29 cellular contexts compared by ENCODE assay signal in genomic region chr4:68466751-68467150, GRCh38. TPM values are rescaled to one million over a fixed set of nuclear protein-coding genes. Genes with fewer than 3 reads are reported as not detected.
A peak's percentile ranks its signal among the peaks of the same experiment; 100 is the strongest.
DNase-seq lines count a peak whose midpoint lies in the region; ATAC-seq and TF ChIP-seq lines count a peak whose summit lies in the region.
"Had no signal": no experiment of that assay in that cellular context is flagged by ENCODE, and none has a peak within 500 bp of the region (broad histone marks: within the 10 kb centered on the region; RNA-seq: fewer than 3 reads in every experiment).

No MANE protein-coding gene starts in this region.

- no peak overlapping the region for H4K91ac ChIP-seq in trophoblast cell (ENCODE audit: low read depth, low read length)

- no peak overlapping the region for H2BK120ac ChIP-seq in trophoblast cell (ENCODE audit: insufficient read depth, low read length, poor library complexity)

- DNase-seq in ACHN (peak; percentile 2), PC-3 (peak; percentile 60), mammary epithelial cell (peak; percentile 75), kidney tubule cell (ENCODE audit: low spot score) (peak; percentile 76), KG1 (lab: John Stamatoyannopoulos, UW) (no peak), trophoblast cell (no peak)
- no peak for DNase-seq in activated CD4-positive, alpha-beta T cell treated with anti-CD3 and anti-CD28 coated beads, Interleukin-2, amount 50 U/mL, for 1 hour
- DNase-seq: activated CD4-positive, alpha-beta T cell treated with anti-CD3 and anti-CD28 coated beads, Interleukin-2, amount 50 U/mL, for 48 hours; activated naive CD4-positive, alpha-beta T cell treated with anti-CD3 and anti-CD28 coated beads for 36 hours; adrenal gland; COR-L47; DMS79 treated with DMSO at 0.1 percent for 48 hours; effector memory CD4-positive, alpha-beta T cell; H9; midbrain; natural killer cell; NCI-H1694; NCI-H2171 treated with DMSO at 0.1 percent for 48 hours; NCI-H526 treated with DMSO at 0.1 percent for 48 hours; ovary; retina; stimulated activated CD4-positive, alpha-beta T cell treated with anti-CD3 and anti-CD28 coated beads, Interleukin-2, amount 100 ng/mL, for 48 hours; T-helper 1 cell had no signal

- H3K36me3 ChIP-seq in PC-3 (ENCODE audit: low read depth, low read length) (no peaks in the 10 kb centered on the region), mammary epithelial cell (ENCODE audit: insufficient read depth, low read length) (no peaks in the 10 kb centered on the region), trophoblast cell (ENCODE audit: control insufficient read depth in 1 of 2, insufficient read depth in 2 of 2, low read length in 2 of 2) (no peaks in the 10 kb centered on the region)
- H3K36me3 ChIP-seq: adrenal gland; BLaER1 treated with 17β-estradiol and CSF1 and Interleukin-3, amounts not matched to agents 10 nM and 100 nM; cardiac muscle cell; ovary had no signal

- no peak overlapping the region for H2BK5ac ChIP-seq in trophoblast cell (ENCODE audit: low read depth, low read length, poor library complexity)

- H4K12ac ChIP-seq in trophoblast cell (ENCODE audit: low read depth, low read length): no peak overlapping the region

- H3K18ac ChIP-seq in trophoblast cell (ENCODE audit: low read length): no peak overlapping the region

- TF ChIP-seq CTCF in PC-3 (conservative IDR thresholded peaks at IDR 0.05; ENCODE audit: low read depth, low read length) (no peak), mammary epithelial cell (conservative IDR thresholded peaks at IDR 0.05 in 1 of 2, IDR thresholded peaks at IDR 0.05 in 1 of 2; ENCODE audit: extremely low read depth in 1 of 2, insufficient read depth in 1 of 2, low read depth in 1 of 2, low read length in 2 of 2) (no peak)

- intact Hi-C loops in PC-3 (cut with micrococcal nuclease): no loop called here
- intact Hi-C loops in mammary epithelial cell (cut with micrococcal nuclease): loop anchor here (5.0 kb wide), 2 partner anchors 54 to 119 kb away; no protein-coding TSS in a partner anchor

- POLR2A ChIA-PET in PC-3 (lab: Charles Lee; ENCODE audit: unreplicated experiment): no interaction called here

- H3K23ac ChIP-seq in trophoblast cell (ENCODE audit: low read length): no peak overlapping the region

- H3K14ac ChIP-seq in trophoblast cell (ENCODE audit: low read length): no peak overlapping the region

- H3K4ac ChIP-seq in trophoblast cell (ENCODE audit: low read depth, low read length): no peak overlapping the region

- H3K9ac ChIP-seq in PC-3 (ENCODE audit: low read length): no peak overlapping the region
- no peak overlapping the region for H3K9ac ChIP-seq in mammary epithelial cell (ENCODE audit: insufficient read depth, low read length)
- no peak overlapping the region for H3K9ac ChIP-seq in trophoblast cell (ENCODE audit: low read length)
- H3K9ac ChIP-seq: BLaER1 treated with 17β-estradiol and CSF1 and Interleukin-3, amounts not matched to agents 10 nM and 100 nM had no signal

- peaks cover 54% of the 10 kb centered on the region for H3K4me1 ChIP-seq in PC-3 (ENCODE audit: insufficient read depth, low read length)
- peaks cover 54% of the 10 kb centered on the region for H3K4me1 ChIP-seq in mammary epithelial cell (ENCODE audit: insufficient read depth, low read length)
- no peaks in the 10 kb centered on the region for H3K4me1 ChIP-seq in trophoblast cell (ENCODE audit: control insufficient read depth in 1 of 2, insufficient read depth in 2 of 2, low read length in 2 of 2)
- H3K4me1 ChIP-seq: adrenal gland; BLaER1 treated with 17β-estradiol and CSF1 and Interleukin-3, amounts not matched to agents 10 nM and 100 nM had no signal

- CTCF ChIA-PET in PC-3 (lab: Charles Lee): interaction anchor here (0.6 kb wide), 1 partner anchor 90 kb away, joined by 5 read pairs; no protein-coding TSS in a partner anchor
- CTCF ChIA-PET in mammary epithelial cell (lab: Charles Lee; ENCODE audit: low non-redundant PET): no interaction called here

- no peak overlapping the region for H2AFZ ChIP-seq in PC-3 (ENCODE audit: low read length)
- peak overlapping the region; percentile 1 for H2AFZ ChIP-seq in mammary epithelial cell (ENCODE audit: low read depth, low read length)
- no peak overlapping the region for H2AFZ ChIP-seq in trophoblast cell (ENCODE audit: insufficient read depth, low read length, poor library complexity)

- H3K79me1 ChIP-seq in trophoblast cell (ENCODE audit: low read length): no peaks in the 10 kb centered on the region

- no peak overlapping the region for H4K8ac ChIP-seq in trophoblast cell (ENCODE audit: low read depth, low read length)

- H4K20me1 ChIP-seq in PC-3 (ENCODE audit: low read length): no peaks in the 10 kb centered on the region
- no peaks in the 10 kb centered on the region for H4K20me1 ChIP-seq in mammary epithelial cell (ENCODE audit: insufficient read depth, low read length)
- H4K20me1 ChIP-seq: BLaER1 treated with 17β-estradiol and CSF1 and Interleukin-3, amounts not matched to agents 10 nM and 100 nM had no signal

- H3K9me2 ChIP-seq in PC-3 (replicated peaks; ENCODE audit: low read length): no peaks in the 10 kb centered on the region

- WGBS in mammary epithelial cell (ENCODE audit: low coverage, missing lambda C conversion rate): 55% methylated on average over 3 of the region's 3 CpGs
- WGBS in trophoblast cell (ENCODE audit: extremely low coverage, insufficient coverage, insufficient read length): no CpG with 5 or more reads among the region's 3 CpGs

- H3K4me3 ChIP-seq in PC-3 (ENCODE audit: low read length) (peak overlapping the region; percentile 22; the same call in 1 of the 2 replicates), mammary epithelial cell (replicated peaks in 1 of 3; ENCODE audit: insufficient read depth in 1 of 3, low read depth in 2 of 3, low read length in 3 of 3) (no peak overlapping the region), trophoblast cell (ENCODE audit: low read depth, low read length) (no peak overlapping the region)
- H3K4me3 ChIP-seq: adrenal gland; BLaER1 treated with 17β-estradiol and CSF1 and Interleukin-3, amounts not matched to agents 10 nM and 100 nM; cardiac muscle cell; coronary artery; ovary had no signal

- dilution Hi-C loops in mammary epithelial cell (cut with HindIII; ENCODE audit: low sequenced_read_pairs): no loop called here

- H3K27ac ChIP-seq in PC-3 (ENCODE audit: low read length): peak overlapping the region; percentile 74
- peak overlapping the region; percentile 62 for H3K27ac ChIP-seq in mammary epithelial cell (ENCODE audit: insufficient read depth, low read depth, low read length)
- no peak overlapping the region for H3K27ac ChIP-seq in trophoblast cell (ENCODE audit: low read depth, low read length)
- H3K27ac ChIP-seq: adrenal gland; BLaER1 treated with 17β-estradiol and CSF1 and Interleukin-3, amounts not matched to agents 10 nM and 100 nM; cardiac muscle cell; coronary artery; ovary had no signal

- H2AK5ac ChIP-seq in trophoblast cell (ENCODE audit: low read length): no peak overlapping the region

- H2BK12ac ChIP-seq in trophoblast cell (ENCODE audit: low read length): no peak overlapping the region

- BruUV-seq in PC-3 (replicated peaks; lab: Mats Ljungman, UMichigan) (no TSS peak), mammary epithelial cell (replicated peaks; lab: Mats Ljungman, UMichigan) (no TSS peak)

- peak overlapping the region; percentile 57 for H3K4me2 ChIP-seq in PC-3 (ENCODE audit: low read length)
- H3K4me2 ChIP-seq in mammary epithelial cell (ENCODE audit: insufficient read depth, low read depth, low read length): peak overlapping the region; percentile 46
- H3K4me2 ChIP-seq in trophoblast cell (ENCODE audit: low read length): no peak overlapping the region
- H3K4me2 ChIP-seq: BLaER1 treated with 17β-estradiol and CSF1 and Interleukin-3, amounts not matched to agents 10 nM and 100 nM had no signal

- ATAC-seq in PC-3 (peak; percentile 13; the same call in 1 of the 2 replicates), HG03342 (IDR thresholded peaks at IDR 0.05; ENCODE audit: unreplicated experiment) (no peak)
- ATAC-seq: natural killer cell had no signal

- H3K9me3 ChIP-seq in PC-3 (ENCODE audit: low read length) (no peaks in the 10 kb centered on the region), mammary epithelial cell (replicated peaks; ENCODE audit: insufficient read depth, low read length) (no peaks in the 10 kb centered on the region), trophoblast cell (ENCODE audit: insufficient read depth, low read depth, low read length) (no peaks in the 10 kb centered on the region)
- H3K9me3 ChIP-seq: adrenal gland; BLaER1 treated with 17β-estradiol and CSF1 and Interleukin-3, amounts not matched to agents 10 nM and 100 nM; ovary had no signal

- H3F3A ChIP-seq in PC-3 (ENCODE audit: low read length, unreplicated experiment): peaks cover 5% of the 10 kb centered on the region

- H3K27me3 ChIP-seq in PC-3 (ENCODE audit: low read length) (no peaks in the 10 kb centered on the region), mammary epithelial cell (ENCODE audit: insufficient read depth, low read length) (no peaks in the 10 kb centered on the region), trophoblast cell (ENCODE audit: insufficient read depth, low read length) (no peaks in the 10 kb centered on the region)
- H3K27me3 ChIP-seq: adrenal gland; BLaER1 treated with 17β-estradiol and CSF1 and Interleukin-3, amounts not matched to agents 10 nM and 100 nM; cardiac muscle cell; ovary had no signal

- H3K79me2 ChIP-seq in PC-3 (ENCODE audit: low read length): no peaks in the 10 kb centered on the region
- no peaks in the 10 kb centered on the region for H3K79me2 ChIP-seq in mammary epithelial cell (ENCODE audit: insufficient read depth, low read length)
- H3K79me2 ChIP-seq in trophoblast cell (ENCODE audit: control insufficient read depth, insufficient read depth, low read length, poor library complexity): no peaks in the 10 kb centered on the region

- in situ Hi-C loops in ACHN (cut with HindIII; ENCODE audit: low pct_ligation_motif_present, low pct_unique_long_range_greater_than_20kb, low sequenced_read_pairs): no loop called here
- in situ Hi-C loops in mammary epithelial cell (cut with MboI; ENCODE audit: low sequenced_read_pairs in 2 of 2): no loop called here

RNA-seq across cellular contexts. Expression of gene TMPRSS11E, which starts 19.5 kb away (rescaled TPM):
- not detected in 2 replicates for total RNA-seq in PC-3 (2014; rRNA removed)
- total RNA-seq in mammary epithelial cell: 1 to 10 TPM; 2.3 to 3.2 TPM
- polyA plus RNA-seq in mammary epithelial cell: 2.4 TPM
- polyA minus RNA-seq in mammary epithelial cell: not detected
- 2.1 and 2.7 TPM in 2 replicates for polyA plus RNA-seq in trophoblast cell (2013)
- total RNA-seq: activated naive CD4-positive, alpha-beta T cell treated with anti-CD3 and anti-CD28 coated beads for 36 hours; adrenal gland; cardiac muscle cell; liver; natural killer cell; ovary had no signal
- polyA plus RNA-seq: AG04450, cardiac muscle cell, liver, ovary had no signal

Comparison
In these comparisons a context has a peak if more than half of its experiments do, and no peak if none do; other contexts are left out.
1. DNase-seq: peak in ACHN (single experiment), PC-3 (single experiment), mammary epithelial cell (single experiment) and kidney tubule cell (single experiment); none in activated CD4-positive, alpha-beta T cell treated with anti-CD3 and anti-CD28 coated beads, Interleukin-2, amount 50 U/mL, for 1 hour (single experiment), KG1 (single experiment) and trophoblast cell (0 of 2).